Comparison of ENCODE assay signal across 1 cellular context in the genomic region with DNA sequence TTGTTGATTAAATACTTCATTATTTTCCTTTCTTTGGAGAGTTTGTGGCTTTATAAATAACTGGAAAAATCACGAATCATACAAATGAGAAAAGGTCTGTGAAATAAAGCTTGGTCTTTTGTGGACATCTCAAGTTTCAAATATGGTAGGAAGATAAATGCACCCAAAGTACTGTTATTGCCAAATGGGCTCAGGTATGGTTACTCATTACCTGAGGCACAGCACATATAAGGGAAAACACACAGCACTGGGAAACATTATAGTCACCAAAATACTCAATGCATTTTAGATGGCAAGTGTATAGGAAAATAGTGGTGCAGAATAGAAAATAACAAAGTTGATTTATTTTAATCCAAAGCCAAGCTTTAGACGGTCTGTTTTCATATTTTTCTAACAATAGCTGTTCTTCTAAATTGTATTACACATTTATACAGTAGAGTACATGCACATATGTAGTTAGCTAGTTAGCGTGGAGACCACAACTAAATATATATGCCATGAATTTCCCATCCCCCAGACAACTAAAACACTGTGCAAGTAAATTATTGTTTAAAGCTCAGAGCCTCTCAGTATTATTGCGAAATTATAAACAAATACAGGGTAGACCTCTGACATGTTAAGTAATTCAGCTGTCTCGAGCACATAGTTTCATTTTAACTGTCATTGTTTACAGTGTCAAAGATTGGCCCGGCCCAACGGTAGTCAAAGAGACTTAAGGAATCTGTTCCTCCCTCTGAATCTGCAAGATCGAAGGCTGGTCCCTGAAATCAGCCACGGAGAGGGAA.
TF ChIP-seq lines count a peak whose summit lies in the region.

No MANE protein-coding gene starts in this region.

TF ChIP-seq in HepG2, 621 proteins besides CTCF, POLR2A, EP300 and RAD21 (continued from another document):
- TF ChIP-seq, protein P1, sequence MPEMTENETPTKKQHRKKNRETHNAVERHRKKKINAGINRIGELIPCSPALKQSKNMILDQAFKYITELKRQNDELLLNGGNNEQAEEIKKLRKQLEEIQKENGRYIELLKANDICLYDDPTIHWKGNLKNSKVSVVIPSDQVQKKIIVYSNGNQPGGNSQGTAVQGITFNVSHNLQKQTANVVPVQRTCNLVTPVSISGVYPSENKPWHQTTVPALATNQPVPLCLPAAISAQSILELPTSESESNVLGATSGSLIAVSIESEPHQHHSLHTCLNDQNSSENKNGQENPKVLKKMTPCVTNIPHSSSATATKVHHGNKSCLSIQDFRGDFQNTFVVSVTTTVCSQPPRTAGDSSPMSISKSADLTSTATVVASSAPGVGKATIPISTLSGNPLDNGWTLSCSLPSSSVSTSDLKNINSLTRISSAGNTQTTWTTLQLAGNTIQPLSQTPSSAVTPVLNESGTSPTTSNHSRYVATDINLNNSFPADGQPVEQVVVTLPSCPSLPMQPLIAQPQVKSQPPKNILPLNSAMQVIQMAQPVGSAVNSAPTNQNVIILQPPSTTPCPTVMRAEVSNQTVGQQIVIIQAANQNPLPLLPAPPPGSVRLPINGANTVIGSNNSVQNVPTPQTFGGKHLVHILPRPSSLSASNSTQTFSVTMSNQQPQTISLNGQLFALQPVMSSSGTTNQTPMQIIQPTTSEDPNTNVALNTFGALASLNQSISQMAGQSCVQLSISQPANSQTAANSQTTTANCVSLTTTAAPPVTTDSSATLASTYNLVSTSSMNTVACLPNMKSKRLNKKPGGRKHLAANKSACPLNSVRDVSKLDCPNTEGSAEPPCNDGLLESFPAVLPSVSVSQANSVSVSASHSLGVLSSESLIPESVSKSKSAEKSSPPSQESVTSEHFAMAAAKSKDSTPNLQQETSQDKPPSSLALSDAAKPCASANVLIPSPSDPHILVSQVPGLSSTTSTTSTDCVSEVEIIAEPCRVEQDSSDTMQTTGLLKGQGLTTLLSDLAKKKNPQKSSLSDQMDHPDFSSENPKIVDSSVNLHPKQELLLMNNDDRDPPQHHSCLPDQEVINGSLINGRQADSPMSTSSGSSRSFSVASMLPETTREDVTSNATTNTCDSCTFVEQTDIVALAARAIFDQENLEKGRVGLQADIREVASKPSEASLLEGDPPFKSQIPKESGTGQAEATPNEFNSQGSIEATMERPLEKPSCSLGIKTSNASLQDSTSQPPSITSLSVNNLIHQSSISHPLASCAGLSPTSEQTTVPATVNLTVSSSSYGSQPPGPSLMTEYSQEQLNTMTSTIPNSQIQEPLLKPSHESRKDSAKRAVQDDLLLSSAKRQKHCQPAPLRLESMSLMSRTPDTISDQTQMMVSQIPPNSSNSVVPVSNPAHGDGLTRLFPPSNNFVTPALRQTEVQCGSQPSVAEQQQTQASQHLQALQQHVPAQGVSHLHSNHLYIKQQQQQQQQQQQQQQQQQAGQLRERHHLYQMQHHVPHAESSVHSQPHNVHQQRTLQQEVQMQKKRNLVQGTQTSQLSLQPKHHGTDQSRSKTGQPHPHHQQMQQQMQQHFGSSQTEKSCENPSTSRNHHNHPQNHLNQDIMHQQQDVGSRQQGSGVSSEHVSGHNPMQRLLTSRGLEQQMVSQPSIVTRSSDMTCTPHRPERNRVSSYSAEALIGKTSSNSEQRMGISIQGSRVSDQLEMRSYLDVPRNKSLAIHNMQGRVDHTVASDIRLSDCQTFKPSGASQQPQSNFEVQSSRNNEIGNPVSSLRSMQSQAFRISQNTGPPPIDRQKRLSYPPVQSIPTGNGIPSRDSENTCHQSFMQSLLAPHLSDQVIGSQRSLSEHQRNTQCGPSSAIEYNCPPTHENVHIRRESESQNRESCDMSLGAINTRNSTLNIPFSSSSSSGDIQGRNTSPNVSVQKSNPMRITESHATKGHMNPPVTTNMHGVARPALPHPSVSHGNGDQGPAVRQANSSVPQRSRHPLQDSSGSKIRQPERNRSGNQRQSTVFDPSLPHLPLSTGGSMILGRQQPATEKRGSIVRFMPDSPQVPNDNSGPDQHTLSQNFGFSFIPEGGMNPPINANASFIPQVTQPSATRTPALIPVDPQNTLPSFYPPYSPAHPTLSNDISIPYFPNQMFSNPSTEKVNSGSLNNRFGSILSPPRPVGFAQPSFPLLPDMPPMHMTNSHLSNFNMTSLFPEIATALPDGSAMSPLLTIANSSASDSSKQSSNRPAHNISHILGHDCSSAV (CRISPR knock-in tag; IDR thresholded peaks at IDR 0.05; ENCODE audit: borderline replicate concordance) = no peak
- TF ChIP-seq, protein P2, sequence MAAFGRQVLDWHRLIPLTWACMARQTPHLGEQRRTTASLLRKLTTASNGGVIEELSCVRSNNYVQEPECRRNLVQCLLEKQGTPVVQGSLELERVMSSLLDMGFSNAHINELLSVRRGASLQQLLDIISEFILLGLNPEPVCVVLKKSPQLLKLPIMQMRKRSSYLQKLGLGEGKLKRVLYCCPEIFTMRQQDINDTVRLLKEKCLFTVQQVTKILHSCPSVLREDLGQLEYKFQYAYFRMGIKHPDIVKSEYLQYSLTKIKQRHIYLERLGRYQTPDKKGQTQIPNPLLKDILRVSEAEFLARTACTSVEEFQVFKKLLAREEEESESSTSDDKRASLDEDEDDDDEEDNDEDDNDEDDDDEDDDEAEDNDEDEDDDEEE (CRISPR knock-in tag; IDR thresholded peaks at IDR 0.05) = no peak
- TF ChIP-seq PPARG (CRISPR knock-in tag; conservative IDR thresholded peaks at IDR 0.05) = peak; percentile 10; the same call in 1 of the 2 replicates
- 0 out of 2 replicates have a peak, but pooled peaks have one; percentile 20 for TF ChIP-seq ZNF674 (CRISPR knock-in tag; IDR thresholded peaks at IDR 0.05; ENCODE audit: low read depth)
- TF ChIP-seq, protein P3, sequence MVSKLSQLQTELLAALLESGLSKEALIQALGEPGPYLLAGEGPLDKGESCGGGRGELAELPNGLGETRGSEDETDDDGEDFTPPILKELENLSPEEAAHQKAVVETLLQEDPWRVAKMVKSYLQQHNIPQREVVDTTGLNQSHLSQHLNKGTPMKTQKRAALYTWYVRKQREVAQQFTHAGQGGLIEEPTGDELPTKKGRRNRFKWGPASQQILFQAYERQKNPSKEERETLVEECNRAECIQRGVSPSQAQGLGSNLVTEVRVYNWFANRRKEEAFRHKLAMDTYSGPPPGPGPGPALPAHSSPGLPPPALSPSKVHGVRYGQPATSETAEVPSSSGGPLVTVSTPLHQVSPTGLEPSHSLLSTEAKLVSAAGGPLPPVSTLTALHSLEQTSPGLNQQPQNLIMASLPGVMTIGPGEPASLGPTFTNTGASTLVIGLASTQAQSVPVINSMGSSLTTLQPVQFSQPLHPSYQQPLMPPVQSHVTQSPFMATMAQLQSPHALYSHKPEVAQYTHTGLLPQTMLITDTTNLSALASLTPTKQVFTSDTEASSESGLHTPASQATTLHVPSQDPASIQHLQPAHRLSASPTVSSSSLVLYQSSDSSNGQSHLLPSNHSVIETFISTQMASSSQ (IDR thresholded peaks at IDR 0.05; ENCODE audit: low read depth) = peak; percentile 82
- TF ChIP-seq, protein P3 (CRISPR knock-in tag; IDR thresholded peaks at IDR 0.05; ENCODE audit: borderline replicate concordance) = peak; percentile 71; the same call in 1 of the 2 replicates
- no peak for TF ChIP-seq EEA1 (CRISPR knock-in tag; IDR thresholded peaks at IDR 0.05; ENCODE audit: borderline replicate concordance)
- TF ChIP-seq HOXD1 (CRISPR knock-in tag; IDR thresholded peaks at IDR 0.05) = no peak
- TF ChIP-seq, protein P4, sequence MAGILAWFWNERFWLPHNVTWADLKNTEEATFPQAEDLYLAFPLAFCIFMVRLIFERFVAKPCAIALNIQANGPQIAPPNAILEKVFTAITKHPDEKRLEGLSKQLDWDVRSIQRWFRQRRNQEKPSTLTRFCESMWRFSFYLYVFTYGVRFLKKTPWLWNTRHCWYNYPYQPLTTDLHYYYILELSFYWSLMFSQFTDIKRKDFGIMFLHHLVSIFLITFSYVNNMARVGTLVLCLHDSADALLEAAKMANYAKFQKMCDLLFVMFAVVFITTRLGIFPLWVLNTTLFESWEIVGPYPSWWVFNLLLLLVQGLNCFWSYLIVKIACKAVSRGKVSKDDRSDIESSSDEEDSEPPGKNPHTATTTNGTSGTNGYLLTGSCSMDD (CRISPR knock-in tag; IDR thresholded peaks at IDR 0.05) = no peak
- no peak for TF ChIP-seq SRSF9 (IDR thresholded peaks at IDR 0.05; ENCODE audit: borderline replicate concordance, insufficient read depth, low read depth, low read length, poor library complexity, severe bottlenecking)
- TF ChIP-seq ZNF552 (CRISPR knock-in tag; IDR thresholded peaks at IDR 0.05; ENCODE audit: borderline replicate concordance) = no peak
- TF ChIP-seq ZSCAN20 (CRISPR knock-in tag; IDR thresholded peaks at IDR 0.05; ENCODE audit: borderline replicate concordance) = no peak
- TF ChIP-seq MXD4 (CRISPR knock-in tag; IDR thresholded peaks at IDR 0.05) = no peak
- TF ChIP-seq KDM1A (CRISPR knock-in tag; IDR thresholded peaks at IDR 0.05) = no peak; the same call in 1 of the 2 replicates
- TF ChIP-seq TCF12 (IDR thresholded peaks at IDR 0.05) = no peak
- TF ChIP-seq TCF12 (CRISPR knock-in tag; IDR thresholded peaks at IDR 0.05) = no peak
- no peak for TF ChIP-seq SAFB2 (CRISPR knock-in tag; IDR thresholded peaks at IDR 0.05; ENCODE audit: borderline replicate concordance, low read depth)
- TF ChIP-seq, protein P5, sequence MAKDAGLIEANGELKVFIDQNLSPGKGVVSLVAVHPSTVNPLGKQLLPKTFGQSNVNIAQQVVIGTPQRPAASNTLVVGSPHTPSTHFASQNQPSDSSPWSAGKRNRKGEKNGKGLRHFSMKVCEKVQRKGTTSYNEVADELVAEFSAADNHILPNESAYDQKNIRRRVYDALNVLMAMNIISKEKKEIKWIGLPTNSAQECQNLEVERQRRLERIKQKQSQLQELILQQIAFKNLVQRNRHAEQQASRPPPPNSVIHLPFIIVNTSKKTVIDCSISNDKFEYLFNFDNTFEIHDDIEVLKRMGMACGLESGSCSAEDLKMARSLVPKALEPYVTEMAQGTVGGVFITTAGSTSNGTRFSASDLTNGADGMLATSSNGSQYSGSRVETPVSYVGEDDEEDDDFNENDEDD (CRISPR knock-in tag; IDR thresholded peaks at IDR 0.05; ENCODE audit: borderline replicate concordance) = no peak
- TF ChIP-seq, protein P6, sequence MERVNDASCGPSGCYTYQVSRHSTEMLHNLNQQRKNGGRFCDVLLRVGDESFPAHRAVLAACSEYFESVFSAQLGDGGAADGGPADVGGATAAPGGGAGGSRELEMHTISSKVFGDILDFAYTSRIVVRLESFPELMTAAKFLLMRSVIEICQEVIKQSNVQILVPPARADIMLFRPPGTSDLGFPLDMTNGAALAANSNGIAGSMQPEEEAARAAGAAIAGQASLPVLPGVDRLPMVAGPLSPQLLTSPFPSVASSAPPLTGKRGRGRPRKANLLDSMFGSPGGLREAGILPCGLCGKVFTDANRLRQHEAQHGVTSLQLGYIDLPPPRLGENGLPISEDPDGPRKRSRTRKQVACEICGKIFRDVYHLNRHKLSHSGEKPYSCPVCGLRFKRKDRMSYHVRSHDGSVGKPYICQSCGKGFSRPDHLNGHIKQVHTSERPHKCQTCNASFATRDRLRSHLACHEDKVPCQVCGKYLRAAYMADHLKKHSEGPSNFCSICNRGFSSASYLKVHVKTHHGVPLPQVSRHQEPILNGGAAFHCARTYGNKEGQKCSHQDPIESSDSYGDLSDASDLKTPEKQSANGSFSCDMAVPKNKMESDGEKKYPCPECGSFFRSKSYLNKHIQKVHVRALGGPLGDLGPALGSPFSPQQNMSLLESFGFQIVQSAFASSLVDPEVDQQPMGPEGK (CRISPR knock-in tag; IDR thresholded peaks at IDR 0.05) = no peak
- TF ChIP-seq HDAC6 (IDR thresholded peaks at IDR 0.05; ENCODE audit: low read depth, low read length) = no peak
- no peak for TF ChIP-seq RBFOX2 (IDR thresholded peaks at IDR 0.05; ENCODE audit: low read depth, low read length)
- no peak for TF ChIP-seq ZSCAN29 (CRISPR knock-in tag; conservative IDR thresholded peaks at IDR 0.05)
- 0 out of 2 replicates have a peak, but pooled peaks have one; percentile 56 for TF ChIP-seq REPIN1 (CRISPR knock-in tag; IDR thresholded peaks at IDR 0.05; ENCODE audit: borderline replicate concordance, low read depth)
- TF ChIP-seq POGZ (CRISPR knock-in tag; IDR thresholded peaks at IDR 0.05) = no peak
- TF ChIP-seq, protein P7, sequence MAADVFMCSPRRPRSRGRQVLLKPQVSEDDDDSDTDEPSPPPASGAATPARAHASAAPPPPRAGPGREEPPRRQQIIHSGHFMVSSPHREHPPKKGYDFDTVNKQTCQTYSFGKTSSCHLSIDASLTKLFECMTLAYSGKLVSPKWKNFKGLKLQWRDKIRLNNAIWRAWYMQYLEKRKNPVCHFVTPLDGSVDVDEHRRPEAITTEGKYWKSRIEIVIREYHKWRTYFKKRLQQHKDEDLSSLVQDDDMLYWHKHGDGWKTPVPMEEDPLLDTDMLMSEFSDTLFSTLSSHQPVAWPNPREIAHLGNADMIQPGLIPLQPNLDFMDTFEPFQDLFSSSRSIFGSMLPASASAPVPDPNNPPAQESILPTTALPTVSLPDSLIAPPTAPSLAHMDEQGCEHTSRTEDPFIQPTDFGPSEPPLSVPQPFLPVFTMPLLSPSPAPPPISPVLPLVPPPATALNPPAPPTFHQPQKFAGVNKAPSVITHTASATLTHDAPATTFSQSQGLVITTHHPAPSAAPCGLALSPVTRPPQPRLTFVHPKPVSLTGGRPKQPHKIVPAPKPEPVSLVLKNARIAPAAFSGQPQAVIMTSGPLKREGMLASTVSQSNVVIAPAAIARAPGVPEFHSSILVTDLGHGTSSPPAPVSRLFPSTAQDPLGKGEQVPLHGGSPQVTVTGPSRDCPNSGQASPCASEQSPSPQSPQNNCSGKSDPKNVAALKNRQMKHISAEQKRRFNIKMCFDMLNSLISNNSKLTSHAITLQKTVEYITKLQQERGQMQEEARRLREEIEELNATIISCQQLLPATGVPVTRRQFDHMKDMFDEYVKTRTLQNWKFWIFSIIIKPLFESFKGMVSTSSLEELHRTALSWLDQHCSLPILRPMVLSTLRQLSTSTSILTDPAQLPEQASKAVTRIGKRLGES (CRISPR knock-in tag; IDR thresholded peaks at IDR 0.05; ENCODE audit: borderline replicate concordance) = peak; percentile 48; the same call in 1 of the 2 replicates
- TF ChIP-seq CBX5 (CRISPR knock-in tag; IDR thresholded peaks at IDR 0.05; ENCODE audit: borderline replicate concordance) = no peak
- no peak for TF ChIP-seq TEAD2 (CRISPR knock-in tag; IDR thresholded peaks at IDR 0.05)
- TF ChIP-seq ZNF33A (CRISPR knock-in tag; IDR thresholded peaks at IDR 0.05; ENCODE audit: borderline replicate concordance) = no peak
- no peak for TF ChIP-seq CHD4 (IDR thresholded peaks at IDR 0.05; ENCODE audit: borderline replicate concordance, low read length)
- TF ChIP-seq SMARCC2 (IDR thresholded peaks at IDR 0.05) = no peak
- TF ChIP-seq ZNF616 (CRISPR knock-in tag; IDR thresholded peaks at IDR 0.05; ENCODE audit: low read depth) = no peak
- no peak for TF ChIP-seq ZIK1 (CRISPR knock-in tag; IDR thresholded peaks at IDR 0.05; ENCODE audit: borderline replicate concordance, low read depth)
- 0 out of 2 replicates have a peak, but pooled peaks have one; percentile 9 for TF ChIP-seq ZNF589 (CRISPR knock-in tag; conservative IDR thresholded peaks at IDR 0.05)
- no peak for TF ChIP-seq REXO4 (CRISPR knock-in tag; IDR thresholded peaks at IDR 0.05; ENCODE audit: borderline replicate concordance)
- no peak for TF ChIP-seq MYC (CRISPR knock-in tag; IDR thresholded peaks at IDR 0.05; ENCODE audit: borderline replicate concordance)
- TF ChIP-seq GZF1 (CRISPR knock-in tag; IDR thresholded peaks at IDR 0.05) = no peak
